8 cellular contexts compared by ENCODE assay signal in genomic region chr13:24161010-24161775, GRCh38. TPM values are rescaled to one million over a fixed set of nuclear protein-coding genes. Genes with fewer than 3 reads are reported as not detected.
A peak's percentile ranks its signal among the peaks of the same experiment; 100 is the strongest.
DNase-seq lines count a peak whose midpoint lies in the region; ATAC-seq, FAIRE-seq and TF ChIP-seq lines count a peak whose summit lies in the region.

No MANE protein-coding gene starts in this region.

- peak in 9 of 10 experiments; percentile 9 to 48 (median 25) for DNase-seq in CD4-positive, alpha-beta T cell
- peak; percentile 53 for DNase-seq in UCSD-AML1 (lab: John Stamatoyannopoulos, UW; ENCODE audit: unreplicated experiment)
- no peak for DNase-seq in cardiac fibroblast (ENCODE audit: low read depth in 2 of 2)
- peak; percentile 55 for DNase-seq in HepG2 (ENCODE audit: low spot score)
- peak; percentile 13 to 29 (median 18) for DNase-seq in stimulated activated CD4-positive, alpha-beta T cell treated with anti-CD3 and anti-CD28 coated beads, TNF-alpha, amount 100 ng/mL, for 4 hours (ENCODE audit: low read depth in 3 of 3)
- no peak for DNase-seq in A172 (ENCODE audit: low spot score)

- 0% methylated on average over 4 of the region's 43 CpGs for WGBS in HepG2 (ENCODE audit: low lambda C conversion rate)

- peak; percentile 63 for FAIRE-seq in HepG2 (lab: Jason Lieb, UNC)

- H3K27me3 ChIP-seq in CD4-positive, alpha-beta T cell (ENCODE audit: control insufficient read depth, insufficient read depth, low read length) = no peaks in the 10 kb centered on the region
- no peaks in the 10 kb centered on the region for H3K27me3 ChIP-seq in HUES48 (ENCODE audit: control insufficient read depth, insufficient read depth, low read length)
- H3K27me3 ChIP-seq in HepG2 (ENCODE audit: control insufficient read depth in 1 of 2, insufficient read depth in 2 of 2, low read length in 2 of 2) = no peaks in the 10 kb centered on the region; a peak in 1 of 5 replicates

- peaks cover 33% of the 10 kb centered on the region for H4K20me1 ChIP-seq in HepG2 (ENCODE audit: insufficient read depth, low read length)

- H3K27ac Mint-ChIP-seq in CD4-positive, alpha-beta T cell = no peak overlapping the region

- no peak overlapping the region for H2AFZ ChIP-seq in HepG2 (ENCODE audit: low read length)

- peaks cover 4% of the 10 kb centered on the region; the same call in 1 of the 2 replicates for H3K36me3 ChIP-seq in HUES48 (ENCODE audit: control insufficient read depth, insufficient read depth, low read length)
- peaks cover 7 to 27% of the 10 kb centered on the region in 2 experiments for H3K36me3 ChIP-seq in HepG2 (replicated peaks in 1 of 2; ENCODE audit: control insufficient read depth in 1 of 2, insufficient read depth in 2 of 2, low read length in 2 of 2)

- BruUV-seq in HepG2 (replicated peaks; lab: Mats Ljungman, UMichigan) = no TSS peak

- no peaks in the 10 kb centered on the region for H3K9me3 ChIP-seq in CD4-positive, alpha-beta T cell (ENCODE audit: control insufficient read depth, low read length)
- H3K9me3 ChIP-seq in HUES48 (ENCODE audit: control insufficient read depth, insufficient read depth, low read length) (no peaks in the 10 kb centered on the region), HepG2 (ENCODE audit: low read length) (no peaks in the 10 kb centered on the region)

- no peak for TF ChIP-seq POLR2A in HepG2 (IDR thresholded peaks at IDR 0.05; ENCODE audit: insufficient read depth in 1 of 2, low read depth in 2 of 2, low read length in 2 of 2)

- in situ Hi-C loops in HepG2 (cut with HindIII; ENCODE audit: extremely low pct_ligation_motif_present, low pct_unique_long_range_greater_than_20kb) = loop anchor here (5.0 kb wide), 1 partner anchor 61 kb away; no protein-coding TSS in a partner anchor

- H3K27me3 Mint-ChIP-seq in CD4-positive, alpha-beta T cell = no peaks in the 10 kb centered on the region

- no peaks in the 10 kb centered on the region for H3K36me3 Mint-ChIP-seq in CD4-positive, alpha-beta T cell (ENCODE audit: low read depth)

- TF ChIP-seq CTCF in CD4-positive, alpha-beta T cell (IDR thresholded peaks at IDR 0.05) = no peak
- TF ChIP-seq CTCF in cardiac fibroblast (IDR thresholded peaks at IDR 0.05; ENCODE audit: low read depth, low read length) (no peak), HepG2 (CRISPR knock-in tag; IDR thresholded peaks at IDR 0.05) (peak; percentile 55)

- peak overlapping the region; percentile 83 for H3K9ac ChIP-seq in HUES48 (ENCODE audit: low read depth, low read length)
- peak overlapping the region; percentile 88 for H3K9ac ChIP-seq in HepG2 (ENCODE audit: insufficient read depth, low read depth, low read length)

- H3K4me1 ChIP-seq in HUES48 (ENCODE audit: control insufficient read depth, insufficient read depth, low read length) (peaks cover 24% of the 10 kb centered on the region), HepG2 (ENCODE audit: insufficient read depth, low read length) (peaks cover 33% of the 10 kb centered on the region)

- intact Hi-C loops in CD4-positive, alpha-beta T cell (cut with DNase I, micrococcal nuclease) = loop anchor here (2.0 to 5.0 kb wide), 6 partner anchors 56 to 784 kb away; partner anchors contain the start of gene MIPEP (in 1 of the 2)
- intact Hi-C loops in HepG2 (cut with micrococcal nuclease; ENCODE audit: unreplicated experiment) = loop anchor here (1.0 to 5.0 kb wide), 5 partner anchors 21 to 139 kb away; no protein-coding TSS in a partner anchor

- H3K9me3 Mint-ChIP-seq in CD4-positive, alpha-beta T cell = no peaks in the 10 kb centered on the region

- H3K4me3 Mint-ChIP-seq in CD4-positive, alpha-beta T cell = peak overlapping the region; percentile 90

- H3K4me3 ChIP-seq in HUES48 (ENCODE audit: low read depth, low read length) (peak overlapping the region; percentile 92), cardiac fibroblast (replicated peaks in 1 of 2; ENCODE audit: low read depth in 2 of 2, low read length in 2 of 2) (peak overlapping the region; percentile 76 to 88), HepG2 (replicated peaks in 1 of 3; ENCODE audit: insufficient read depth in 1 of 3, low read depth in 2 of 3, low read length in 3 of 3) (peak overlapping the region; percentile 72 to 93 (median 87))

- 0 out of 2 replicates have a peak, but pooled peaks have one; percentile 18 for TF ChIP-seq RAD21 in HepG2 (CRISPR knock-in tag; IDR thresholded peaks at IDR 0.05)

- H3K4me2 ChIP-seq in HepG2 (ENCODE audit: low read depth, low read length) = peak overlapping the region; percentile 76

- POLR2A ChIA-PET in CD4-positive, alpha-beta T cell (lab: Charles Lee) = interaction anchor here (0.6 to 1.6 kb wide), 5 partner anchors 9 to 90 kb away, joined by 3 to 7 read pairs (median 4); no protein-coding TSS in a partner anchor
- POLR2A ChIA-PET in HepG2 (lab: Yijun Ruan, JAX) = interaction anchor here (1.0 to 2.4 kb wide), 11 partner anchors 8 to 110 kb away, joined by 3 to 45 read pairs (median 7); no protein-coding TSS in a partner anchor

- TF ChIP-seq EP300 in HepG2 (IDR thresholded peaks at IDR 0.05; ENCODE audit: low read depth in 2 of 2, low read length in 2 of 2) (no peak), HepG2 (CRISPR knock-in tag; IDR thresholded peaks at IDR 0.05; ENCODE audit: borderline replicate concordance) (no peak)

- H3K4me1 Mint-ChIP-seq in CD4-positive, alpha-beta T cell (ENCODE audit: low read depth) = peaks cover 14% of the 10 kb centered on the region

- CTCF ChIA-PET in CD4-positive, alpha-beta T cell (lab: Charles Lee) = no interaction called here
- CTCF ChIA-PET in HepG2 (lab: Yijun Ruan, JAX; ENCODE audit: low intra/inter-chr PET ratio, low total read pairs) = interaction anchor here (1.4 kb wide), 1 partner anchor 56 kb away, joined by 3 read pairs; no protein-coding TSS in a partner anchor

- peak; percentile 45 for ATAC-seq in CD4-positive, alpha-beta T cell (ENCODE audit: poor library complexity)
- ATAC-seq in GM19468 (IDR thresholded peaks at IDR 0.05; ENCODE audit: extremely low read depth, unreplicated experiment) (peak; percentile 24), HepG2 (peak; percentile 75)

- peaks cover 44% of the 10 kb centered on the region for H3K79me2 ChIP-seq in HepG2 (ENCODE audit: insufficient read depth, low read length)

- H3K27ac ChIP-seq in CD4-positive, alpha-beta T cell (ENCODE audit: low read depth, low read length) = no peak overlapping the region
- H3K27ac ChIP-seq in HUES48 (ENCODE audit: low read depth, low read length) (no peak overlapping the region), HepG2 (ENCODE audit: extremely low read length, insufficient read depth, low read length) (peak overlapping the region; percentile 62)

TF ChIP-seq in HepG2, 621 proteins besides CTCF, POLR2A, EP300 and RAD21 (continues in another document):
- no peak for TF ChIP-seq KLF9 (CRISPR knock-in tag; IDR thresholded peaks at IDR 0.05; ENCODE audit: low read depth)
- TF ChIP-seq MEIS2 (CRISPR knock-in tag; IDR thresholded peaks at IDR 0.05) = 0 out of 2 replicates have a peak, but pooled peaks have one; percentile 23
- peak; percentile 40 for TF ChIP-seq ZFY (CRISPR knock-in tag; IDR thresholded peaks at IDR 0.05)
- TF ChIP-seq, protein P1, sequence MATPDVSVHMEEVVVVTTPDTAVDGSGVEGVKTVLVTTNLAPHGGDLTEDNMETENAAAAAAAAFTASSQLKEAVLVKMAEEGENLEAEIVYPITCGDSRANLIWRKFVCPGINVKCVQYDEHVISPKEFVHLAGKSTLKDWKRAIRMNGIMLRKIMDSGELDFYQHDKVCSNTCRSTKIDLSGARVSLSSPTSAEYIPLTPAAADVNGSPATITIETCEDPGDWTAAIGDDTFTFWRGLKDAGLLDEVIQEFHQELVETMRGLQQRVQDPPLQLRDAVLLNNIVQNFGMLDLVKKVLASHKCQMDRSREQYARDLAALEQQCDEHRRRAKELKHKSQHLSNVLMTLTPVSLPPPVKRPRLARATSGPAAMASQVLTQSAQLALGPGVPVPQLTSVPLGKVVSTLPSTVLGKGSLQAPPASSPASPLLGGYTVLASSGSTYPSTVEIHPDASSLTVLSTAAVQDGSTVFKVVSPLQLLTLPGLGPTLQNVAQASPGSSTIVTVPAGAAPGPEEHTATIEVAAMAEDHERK (CRISPR knock-in tag; IDR thresholded peaks at IDR 0.05; ENCODE audit: low read depth) = no peak
- no peak for TF ChIP-seq ZSCAN9 (CRISPR knock-in tag; IDR thresholded peaks at IDR 0.05; ENCODE audit: borderline replicate concordance)
- TF ChIP-seq SP2 (CRISPR knock-in tag; IDR thresholded peaks at IDR 0.05) = no peak

RNA-seq across cellular contexts. Expression of gene SPATA13, which starts 0.7 kb away (rescaled TPM):
- total RNA-seq in CD4-positive, alpha-beta T cell = 10 to 100 TPM; 87.7 to 94.6 TPM
- total RNA-seq in HepG2 (2016; rRNA removed; fragmentation: Illumina TruSeq; extraction: Trizol) = 11.3 and 13.7 TPM in 2 replicates
- total RNA-seq in HepG2 (2016; cell fraction: cytosol; rRNA removed; fragmentation: Illumina TruSeq; extraction: Trizol; ENCODE audit: low read depth) = 11.8 and 12.8 TPM in 2 replicates
- 10.7 and 11.9 TPM in 2 replicates for total RNA-seq in HepG2 (2016; cell fraction: insoluble cytoplasmic fraction; rRNA removed; fragmentation: Illumina TruSeq; extraction: Trizol)
- 14.0 and 14.4 TPM in 2 replicates for total RNA-seq in HepG2 (2016; cell fraction: membrane; rRNA removed; fragmentation: Illumina TruSeq; extraction: Trizol)
- 14.8 and 20.6 TPM in 2 replicates for total RNA-seq in HepG2 (2016; cell fraction: nucleus; rRNA removed; fragmentation: Illumina TruSeq; extraction: Trizol)
- polyA plus RNA-seq in HepG2 (2011; rRNA removed) = 11.9 and 14.2 TPM in 2 replicates
- 7.6 and 7.8 TPM in 2 replicates for polyA plus RNA-seq in HepG2 (2011; cell fraction: cytosol; rRNA removed)
- polyA plus RNA-seq in HepG2 (2011; cell fraction: nucleus; rRNA removed) = 16.9 and 19.6 TPM in 2 replicates
- 9.0 and 12.6 TPM in 2 replicates for polyA plus RNA-seq in HepG2 (2012)
- 0.14 and 0.44 TPM in 2 replicates for polyA plus RNA-seq in HepG2 (2016; cell fraction: cytosol; fragmentation: Illumina TruSeq; extraction: Trizol; ENCODE audit: low read depth)
- 8.3 and 9.4 TPM in 2 replicates for polyA plus RNA-seq in HepG2 (2016; cell fraction: insoluble cytoplasmic fraction; fragmentation: Illumina TruSeq; extraction: Trizol; ENCODE audit: low read depth)
- 1.0 and 1.1 TPM in 2 replicates for polyA plus RNA-seq in HepG2 (2016; cell fraction: membrane; fragmentation: Illumina TruSeq; extraction: Trizol; ENCODE audit: low read depth)
- polyA plus RNA-seq in HepG2 (2016; cell fraction: nucleus; fragmentation: Illumina TruSeq; extraction: Trizol; ENCODE audit: insufficient read depth, low read depth) = 19.2 and 24.3 TPM in 2 replicates
- 7.6 and 24.7 TPM in 2 replicates for polyA minus RNA-seq in HepG2 (2011; rRNA and poly(A)+ RNA removed; ENCODE audit: low replicate concordance)
- 12.2 and 13.8 TPM in 2 replicates for polyA minus RNA-seq in HepG2 (2011; cell fraction: cytosol; rRNA and poly(A)+ RNA removed)
- polyA minus RNA-seq in HepG2 (2011; cell fraction: nucleus; rRNA and poly(A)+ RNA removed) = 33.6 and 33.8 TPM in 2 replicates
- 3.4 and 4.8 TPM in 2 replicates for total RNA-seq in A172 (2014; rRNA removed; shearing (Covaris generic))

Comparison
In these comparisons a context has a peak if more than half of its experiments do, and no peak if none do; other contexts are left out.
1. ATAC-seq: peak in every context shown above with its lines; median percentile 75 in HepG2; 45 in CD4-positive, alpha-beta T cell; 24 in GM19468.
2. DNase-seq: peak in CD4-positive, alpha-beta T cell (9 of 10), UCSD-AML1 (single experiment), HepG2 (single experiment) and stimulated activated CD4-positive, alpha-beta T cell treated with anti-CD3 and anti-CD28 coated beads, TNF-alpha, amount 100 ng/mL, for 4 hours (3 of 3); none in cardiac fibroblast (0 of 2) and A172 (single experiment).
3. Peak in every context shown above with its lines, with median percentiles within 50 percentile points of each other: H3K4me3 ChIP-seq.